ENCODE assay signal across 7 cellular contexts in genomic region chr2:106283228-106284152, GRCh38.
DNase-seq lines count a peak whose midpoint lies in the region; TF ChIP-seq lines count a peak whose summit lies in the region.
"Not testable (repeated sequence)": the region's sequence is repeated elsewhere in the genome, so short reads cannot be mapped to it uniquely, and the experiment has no call there.

No MANE protein-coding gene starts in this region.

- not testable (repeated sequence) for H3K4ac ChIP-seq in trophoblast cell (ENCODE audit: low read depth, low read length)

- no CpG with 5 or more reads among the region's 9 CpGs for WGBS in trophoblast cell (ENCODE audit: extremely low coverage, insufficient coverage, insufficient read length)

- H2BK120ac ChIP-seq in trophoblast cell (ENCODE audit: insufficient read depth, low read length, poor library complexity): peak overlapping the region; percentile 13

- not testable (repeated sequence) for H3K9ac ChIP-seq in BLaER1 treated with 17β-estradiol and CSF1 and Interleukin-3, amounts not matched to agents 10 nM and 100 nM
- H3K9ac ChIP-seq in trophoblast cell (ENCODE audit: low read length): peak overlapping the region; percentile 58

- DNase-seq in NCI-H1092 treated with DMSO at 0.1 percent for 48 hours (lab: John Stamatoyannopoulos, UW): peak; percentile 14
- peak; percentile 20 for DNase-seq in NCI-H345 (lab: John Stamatoyannopoulos, UW)
- DNase-seq in left kidney (ENCODE audit: low read depth, low spot score): peak; percentile 1
- DNase-seq in trophoblast cell: not testable (repeated sequence)

- peak overlapping the region; percentile 57 for H4K8ac ChIP-seq in trophoblast cell (ENCODE audit: low read depth, low read length)

- H3K79me2 ChIP-seq in trophoblast cell (ENCODE audit: control insufficient read depth, insufficient read depth, low read length, poor library complexity): not testable (repeated sequence)

- H3K79me1 ChIP-seq in trophoblast cell (ENCODE audit: low read length): not testable (repeated sequence)

- not testable (repeated sequence) for H3K27me3 ChIP-seq in BLaER1 treated with 17β-estradiol and CSF1 and Interleukin-3, amounts not matched to agents 10 nM and 100 nM; trophoblast cell (ENCODE audit: insufficient read depth, low read length)

- TF ChIP-seq CTCF in brain (conservative IDR thresholded peaks at IDR 0.05); nephron (IDR thresholded peaks at IDR 0.05; ENCODE audit: unreplicated experiment in 3 of 3): not testable (repeated sequence)

- H4K12ac ChIP-seq in trophoblast cell (ENCODE audit: low read depth, low read length): not testable (repeated sequence)

- H4K20me1 ChIP-seq in BLaER1 treated with 17β-estradiol and CSF1 and Interleukin-3, amounts not matched to agents 10 nM and 100 nM: not testable (repeated sequence)

- H3K9me3 ChIP-seq in BLaER1 treated with 17β-estradiol and CSF1 and Interleukin-3, amounts not matched to agents 10 nM and 100 nM (replicated peaks in 1 of 11); trophoblast cell (ENCODE audit: insufficient read depth, low read depth, low read length): not testable (repeated sequence)

- not testable (repeated sequence) for H3K18ac ChIP-seq in trophoblast cell (ENCODE audit: low read length)

- not testable (repeated sequence) for H3K27me3 Mint-ChIP-seq in brain; nephron (ENCODE audit: low read depth)

- not testable (repeated sequence) for H3K23ac ChIP-seq in trophoblast cell (ENCODE audit: low read length)

- peak overlapping the region; percentile 5 for H2AK5ac ChIP-seq in trophoblast cell (ENCODE audit: low read length)

- H3K27ac Mint-ChIP-seq in brain (peak overlapping the region in 4 of 5 experiments; percentile 41 to 83 (median 56)), nephron (peak overlapping the region; percentile 14 to 46 (median 23))

- H3K4me1 Mint-ChIP-seq in brain (peaks cover 63% of the 10 kb centered on the region), nephron (peaks cover 60% of the 10 kb centered on the region)

- not testable (repeated sequence) for H2AFZ ChIP-seq in trophoblast cell (ENCODE audit: insufficient read depth, low read length, poor library complexity)

- not testable (repeated sequence) for H3K27ac ChIP-seq in BLaER1 treated with 17β-estradiol and CSF1 and Interleukin-3, amounts not matched to agents 10 nM and 100 nM
- H3K27ac ChIP-seq in trophoblast cell (ENCODE audit: low read depth, low read length): peak overlapping the region; percentile 72

- H4K91ac ChIP-seq in trophoblast cell (ENCODE audit: low read depth, low read length): peak overlapping the region; percentile 33

- H3K4me1 ChIP-seq in BLaER1 treated with 17β-estradiol and CSF1 and Interleukin-3, amounts not matched to agents 10 nM and 100 nM: peaks cover 0 to 33% (median 24%) of the 10 kb centered on the region in 10 experiments; a peak in 15 of 20 replicates
- H3K4me1 ChIP-seq in trophoblast cell (ENCODE audit: control insufficient read depth in 1 of 2, insufficient read depth in 2 of 2, low read length in 2 of 2): peaks cover 17 to 20% of the 10 kb centered on the region in 2 experiments

- H2BK12ac ChIP-seq in trophoblast cell (ENCODE audit: low read length): peak overlapping the region; percentile 62

- not testable (repeated sequence) for H3K4me3 ChIP-seq in BLaER1 treated with 17β-estradiol and CSF1 and Interleukin-3, amounts not matched to agents 10 nM and 100 nM; trophoblast cell (ENCODE audit: low read depth, low read length)

- H3K4me2 ChIP-seq in BLaER1 treated with 17β-estradiol and CSF1 and Interleukin-3, amounts not matched to agents 10 nM and 100 nM: peak overlapping the region in 8 of 11 experiments; percentile 22 to 61 (median 52); a peak in 15 of 22 replicates
- not testable (repeated sequence) for H3K4me2 ChIP-seq in trophoblast cell (ENCODE audit: low read length)

- H3K14ac ChIP-seq in trophoblast cell (ENCODE audit: low read length): peak overlapping the region; percentile 5

- H3K36me3 ChIP-seq in BLaER1 treated with 17β-estradiol and CSF1 and Interleukin-3, amounts not matched to agents 10 nM and 100 nM; trophoblast cell (ENCODE audit: control insufficient read depth in 1 of 2, insufficient read depth in 2 of 2, low read length in 2 of 2): not testable (repeated sequence)

- H2BK5ac ChIP-seq in trophoblast cell (ENCODE audit: low read depth, low read length, poor library complexity): peak overlapping the region; percentile 5

- peak overlapping the region in 2 of 5 experiments; percentile 1 to 54 for H3K4me3 Mint-ChIP-seq in brain
- peak overlapping the region in 1 of 3 experiments; percentile 1 for H3K4me3 Mint-ChIP-seq in nephron

- H3K36me3 Mint-ChIP-seq in brain; nephron (ENCODE audit: low read depth): not testable (repeated sequence)

- not testable (repeated sequence) for H3K9me3 Mint-ChIP-seq in brain, nephron
